13 cellular contexts compared by ENCODE assay signal in the genomic region with DNA sequence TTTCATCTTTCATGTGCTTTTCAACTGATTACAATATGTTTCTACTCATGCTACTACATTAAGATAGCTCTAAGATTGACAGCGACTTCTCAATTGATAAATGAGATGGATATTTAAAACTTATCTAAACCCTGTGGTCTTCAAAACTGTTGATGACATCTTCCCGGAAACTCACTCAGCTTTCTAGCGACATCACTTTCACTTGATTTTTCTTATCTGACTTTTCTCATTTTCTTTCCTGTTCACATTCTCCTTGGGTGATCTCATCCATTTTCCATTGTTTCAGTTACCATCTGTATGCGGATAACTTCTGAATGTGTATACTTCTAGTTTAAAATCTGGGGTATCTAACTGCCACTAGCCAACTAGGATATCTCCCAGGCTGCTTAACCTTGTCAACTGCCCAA.
DNase-seq lines count a peak whose midpoint lies in the region; ATAC-seq lines count a peak whose summit lies in the region.
"Had no signal": no experiment of that assay in that cellular context is flagged by ENCODE, and none has a peak within 500 bp of the region (broad histone marks: within the 10 kb centered on the region; RNA-seq: fewer than 3 reads in every experiment).

No MANE protein-coding gene starts in this region.

- peaks cover 48% of the 10 kb centered on the region for H3K36me3 Mint-ChIP-seq in activated naive CD8-positive, alpha-beta T cell treated with anti-CD3 and anti-CD28 coated beads, Interleukin-2, amount 50 U/mL, for 24 hours (ENCODE audit: low read depth)

- no peaks in the 10 kb centered on the region for H3K9me3 Mint-ChIP-seq in activated naive CD8-positive, alpha-beta T cell treated with anti-CD3 and anti-CD28 coated beads, Interleukin-2, amount 50 U/mL, for 24 hours

- H3K4me3 Mint-ChIP-seq in activated naive CD8-positive, alpha-beta T cell treated with anti-CD3 and anti-CD28 coated beads, Interleukin-2, amount 50 U/mL, for 24 hours = peak overlapping the region; percentile 100

- H3K9me3 ChIP-seq in KOPT-K1 (ENCODE audit: insufficient read depth, low read length, poor library complexity, severe bottlenecking) = no peaks in the 10 kb centered on the region
- H3K9me3 ChIP-seq: heart right ventricle, psoas muscle, SJCRH30 had no signal

- H3K27ac ChIP-seq in KOPT-K1 (ENCODE audit: low read depth, low read length, poor library complexity, severe bottlenecking) = peak overlapping the region; percentile 4
- H3K27ac ChIP-seq: psoas muscle, SJCRH30 had no signal

- ATAC-seq in activated naive CD8-positive, alpha-beta T cell treated with anti-CD3 and anti-CD28 coated beads, Interleukin-2, amount 50 U/mL, for 24 hours = no peak
- ATAC-seq in HG03520 (IDR thresholded peaks at IDR 0.05; ENCODE audit: unreplicated experiment) = no peak
- ATAC-seq in GM21367 (IDR thresholded peaks at IDR 0.05; ENCODE audit: unreplicated experiment) = no peak
- ATAC-seq: heart right ventricle, psoas muscle had no signal

- peaks cover 49% of the 10 kb centered on the region for H3K4me1 Mint-ChIP-seq in activated naive CD8-positive, alpha-beta T cell treated with anti-CD3 and anti-CD28 coated beads, Interleukin-2, amount 50 U/mL, for 24 hours

- peak overlapping the region; percentile 73 for H3K27ac Mint-ChIP-seq in activated naive CD8-positive, alpha-beta T cell treated with anti-CD3 and anti-CD28 coated beads, Interleukin-2, amount 50 U/mL, for 24 hours

- DNase-seq in AG20443 (ENCODE audit: low spot score) = peak; percentile 14
- DNase-seq in activated naive CD8-positive, alpha-beta T cell treated with anti-CD3 and anti-CD28 coated beads, Interleukin-2, amount 50 U/mL, for 24 hours = no peak
- peak; percentile 71 for DNase-seq in kidney glomerular epithelial cell (lab: John Stamatoyannopoulos, UW)
- no peak for DNase-seq in HuH-7.5 (ENCODE audit: low spot score)
- DNase-seq in NCI-H1417 treated with DMSO at 0.1 percent for 48 hours (lab: John Stamatoyannopoulos, UW) = no peak
- DNase-seq: activated gamma-delta T cell, heart right ventricle, NCI-H1105, psoas muscle, SJCRH30 had no signal

- H3K36me3 ChIP-seq in KOPT-K1 (ENCODE audit: insufficient read depth, low read length) = peaks cover 62% of the 10 kb centered on the region

- H3K27me3 Mint-ChIP-seq in activated naive CD8-positive, alpha-beta T cell treated with anti-CD3 and anti-CD28 coated beads, Interleukin-2, amount 50 U/mL, for 24 hours = peaks cover 2% of the 10 kb centered on the region

Comparison
In these comparisons a context has a peak if more than half of its experiments do, and no peak if none do; other contexts are left out.
1. DNase-seq: peak in AG20443 (single experiment) and kidney glomerular epithelial cell (single experiment); none in activated naive CD8-positive, alpha-beta T cell treated with anti-CD3 and anti-CD28 coated beads, Interleukin-2, amount 50 U/mL, for 24 hours (single experiment), HuH-7.5 (single experiment) and NCI-H1417 treated with DMSO at 0.1 percent for 48 hours (single experiment).